Comparison of ENCODE assay signal across 1 cellular context in the genomic region with DNA sequence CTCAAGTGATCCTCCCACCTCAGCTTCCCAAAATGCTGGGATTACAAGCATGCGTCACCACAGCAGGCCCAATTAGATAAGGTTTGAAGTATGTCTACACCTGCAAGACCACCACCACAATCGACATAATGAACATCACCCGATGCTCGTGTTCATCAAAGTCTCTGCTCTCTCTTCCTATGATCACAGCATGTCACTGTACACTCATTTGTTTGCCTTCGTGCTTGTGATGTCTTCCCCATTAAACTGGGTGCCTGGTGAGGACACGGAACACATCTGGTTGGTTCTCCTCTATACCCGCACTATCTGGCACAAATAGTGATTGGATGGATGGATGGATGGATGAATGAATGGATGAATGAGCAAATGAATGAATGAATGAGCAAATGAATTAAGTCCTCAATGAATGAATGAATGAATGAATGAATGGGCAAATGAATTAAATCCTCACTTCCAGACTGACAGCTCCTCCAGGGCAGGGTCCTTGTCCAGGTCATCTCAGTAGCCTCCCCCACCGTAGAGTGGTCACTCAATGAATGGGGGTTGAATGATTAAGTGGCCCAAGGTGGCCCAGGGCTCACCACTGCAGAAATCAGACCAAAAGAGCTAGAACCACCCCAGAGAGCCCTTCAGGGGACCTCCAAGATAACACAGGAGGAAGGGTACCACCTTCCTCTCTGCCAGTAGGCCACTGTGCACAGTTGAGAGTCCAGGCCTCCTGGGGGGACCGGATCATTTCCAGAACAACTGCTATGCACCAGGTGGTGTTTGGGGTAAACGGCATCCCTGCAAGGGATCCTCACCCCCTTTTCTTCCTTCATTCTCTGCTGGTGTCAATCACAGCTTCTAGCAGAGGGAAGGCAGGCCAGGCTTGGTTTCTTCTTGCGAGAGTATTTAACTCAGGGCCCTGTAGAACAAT.
TF ChIP-seq lines count a peak whose summit lies in the region.

No MANE protein-coding gene starts in this region.

TF ChIP-seq in GM12878, 131 proteins besides CTCF, POLR2A, EP300 and RAD21 (continued from another document and continues in another):
- TF ChIP-seq TCF3 (IDR thresholded peaks at IDR 0.05; ENCODE audit: borderline replicate concordance, insufficient read depth, low read depth, low read length) (peak; percentile 32; the same call in 1 of the 2 replicates), NR2C2 (IDR thresholded peaks at IDR 0.05; ENCODE audit: borderline replicate concordance, control insufficient read depth, insufficient read length, low read depth) (no peak), YY1 (IDR thresholded peaks at IDR 0.05; ENCODE audit: low read depth, low read length) (no peak), CBFB (IDR thresholded peaks at IDR 0.05; ENCODE audit: low read depth) (peak; percentile 6; the same call in 1 of the 2 replicates), RELA (IDR thresholded peaks at IDR 0.05; ENCODE audit: borderline replicate concordance, partially characterized antibody) (no peak), SMARCA5 (IDR thresholded peaks at IDR 0.05) (no peak), CREM (IDR thresholded peaks at IDR 0.05; ENCODE audit: low read depth) (peak; percentile 5; the same call in 1 of the 2 replicates), TBL1XR1 (IDR thresholded peaks at IDR 0.05; ENCODE audit: low read depth, low read length) (peak; percentile 62), RAD51 (IDR thresholded peaks at IDR 0.05) (no peak), TCF12 (IDR thresholded peaks at IDR 0.05; ENCODE audit: low read depth, low read length) (peak; percentile 18; the same call in 1 of the 2 replicates), BRCA1 (IDR thresholded peaks at IDR 0.05; ENCODE audit: low read depth, low read length) (no peak), RFX5 (IDR thresholded peaks at IDR 0.05; ENCODE audit: low read depth, low read length) (no peak), SREBF2 (IDR thresholded peaks at IDR 0.05; ENCODE audit: low read length) (no peak), KAT2A (conservative IDR thresholded peaks at IDR 0.05; ENCODE audit: control insufficient read depth, low read depth, low read length) (no peak), SMAD5 (IDR thresholded peaks at IDR 0.05; ENCODE audit: low read depth) (peak; percentile 94), NR2F1 (conservative IDR thresholded peaks at IDR 0.05) (no peak), NFYA (IDR thresholded peaks at IDR 0.05; ENCODE audit: borderline replicate concordance, low read depth, low read length) (no peak), JUND (IDR thresholded peaks at IDR 0.05; ENCODE audit: low read depth, low read length) (no peak), CEBPB (IDR thresholded peaks at IDR 0.05; ENCODE audit: borderline replicate concordance in 1 of 2, low read depth in 2 of 2, low read length in 2 of 2) (no peak), SIN3A (IDR thresholded peaks at IDR 0.05; ENCODE audit: low read depth, low read length) (no peak), HDAC6 (IDR thresholded peaks at IDR 0.05; ENCODE audit: unreplicated experiment) (no peak), FOXK2 (IDR thresholded peaks at IDR 0.05) (no peak), FOXM1 (IDR thresholded peaks at IDR 0.05; ENCODE audit: low read depth, low read length) (no peak), EED (IDR thresholded peaks at IDR 0.05; ENCODE audit: low read depth) (no peak; the same call in 1 of the 2 replicates), TCF7 (IDR thresholded peaks at IDR 0.05; ENCODE audit: borderline replicate concordance) (no peak), MEF2A (IDR thresholded peaks at IDR 0.05; ENCODE audit: insufficient read depth, low read depth, low read length) (0 out of 2 replicates have a peak, but pooled peaks have one; percentile 51), DPF2 (IDR thresholded peaks at IDR 0.05) (no peak), POU2F2 (IDR thresholded peaks at IDR 0.05; ENCODE audit: borderline replicate concordance, low read depth, low read length) (peak; percentile 78), IKZF2 (IDR thresholded peaks at IDR 0.05) (no peak), BCL11A (IDR thresholded peaks at IDR 0.05; ENCODE audit: low read depth, low read length) (peak; percentile 5; the same call in 1 of the 2 replicates), CHD4 (IDR thresholded peaks at IDR 0.05) (no peak), HCFC1 (IDR thresholded peaks at IDR 0.05; ENCODE audit: low read length) (no peak), MYC (IDR thresholded peaks at IDR 0.05; ENCODE audit: insufficient read depth, insufficient read length, insufficient replicate concordance, low read length, severe bottlenecking) (no peak), CBX3 (IDR thresholded peaks at IDR 0.05; ENCODE audit: borderline replicate concordance, low read depth) (no peak), HDAC2 (IDR thresholded peaks at IDR 0.05) (no peak), NRF1 (conservative IDR thresholded peaks at IDR 0.05; ENCODE audit: low read depth, low read length) (no peak), MXI1 (IDR thresholded peaks at IDR 0.05; ENCODE audit: low read depth, low read length) (no peak; the same call in 1 of the 2 replicates)
- TF ChIP-seq, protein P1, sequence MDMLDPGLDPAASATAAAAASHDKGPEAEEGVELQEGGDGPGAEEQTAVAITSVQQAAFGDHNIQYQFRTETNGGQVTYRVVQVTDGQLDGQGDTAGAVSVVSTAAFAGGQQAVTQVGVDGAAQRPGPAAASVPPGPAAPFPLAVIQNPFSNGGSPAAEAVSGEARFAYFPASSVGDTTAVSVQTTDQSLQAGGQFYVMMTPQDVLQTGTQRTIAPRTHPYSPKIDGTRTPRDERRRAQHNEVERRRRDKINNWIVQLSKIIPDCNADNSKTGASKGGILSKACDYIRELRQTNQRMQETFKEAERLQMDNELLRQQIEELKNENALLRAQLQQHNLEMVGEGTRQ (IDR thresholded peaks at IDR 0.05; ENCODE audit: borderline replicate concordance, low read depth, low read length), result no peak; the same call in 1 of the 2 replicates
- TF ChIP-seq, protein P2, sequence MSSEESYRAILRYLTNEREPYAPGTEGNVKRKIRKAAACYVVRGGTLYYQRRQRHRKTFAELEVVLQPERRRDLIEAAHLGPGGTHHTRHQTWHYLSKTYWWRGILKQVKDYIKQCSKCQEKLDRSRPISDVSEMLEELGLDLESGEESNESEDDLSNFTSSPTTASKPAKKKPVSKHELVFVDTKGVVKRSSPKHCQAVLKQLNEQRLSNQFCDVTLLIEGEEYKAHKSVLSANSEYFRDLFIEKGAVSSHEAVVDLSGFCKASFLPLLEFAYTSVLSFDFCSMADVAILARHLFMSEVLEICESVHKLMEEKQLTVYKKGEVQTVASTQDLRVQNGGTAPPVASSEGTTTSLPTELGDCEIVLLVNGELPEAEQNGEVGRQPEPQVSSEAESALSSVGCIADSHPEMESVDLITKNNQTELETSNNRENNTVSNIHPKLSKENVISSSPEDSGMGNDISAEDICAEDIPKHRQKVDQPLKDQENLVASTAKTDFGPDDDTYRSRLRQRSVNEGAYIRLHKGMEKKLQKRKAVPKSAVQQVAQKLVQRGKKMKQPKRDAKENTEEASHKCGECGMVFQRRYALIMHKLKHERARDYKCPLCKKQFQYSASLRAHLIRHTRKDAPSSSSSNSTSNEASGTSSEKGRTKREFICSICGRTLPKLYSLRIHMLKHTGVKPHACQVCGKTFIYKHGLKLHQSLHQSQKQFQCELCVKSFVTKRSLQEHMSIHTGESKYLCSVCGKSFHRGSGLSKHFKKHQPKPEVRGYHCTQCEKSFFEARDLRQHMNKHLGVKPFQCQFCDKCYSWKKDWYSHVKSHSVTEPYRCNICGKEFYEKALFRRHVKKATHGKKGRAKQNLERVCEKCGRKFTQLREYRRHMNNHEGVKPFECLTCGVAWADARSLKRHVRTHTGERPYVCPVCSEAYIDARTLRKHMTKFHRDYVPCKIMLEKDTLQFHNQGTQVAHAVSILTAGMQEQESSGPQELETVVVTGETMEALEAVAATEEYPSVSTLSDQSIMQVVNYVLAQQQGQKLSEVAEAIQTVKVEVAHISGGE (CRISPR knock-in tag; IDR thresholded peaks at IDR 0.05), result peak; percentile 42
- TF ChIP-seq, protein P3, sequence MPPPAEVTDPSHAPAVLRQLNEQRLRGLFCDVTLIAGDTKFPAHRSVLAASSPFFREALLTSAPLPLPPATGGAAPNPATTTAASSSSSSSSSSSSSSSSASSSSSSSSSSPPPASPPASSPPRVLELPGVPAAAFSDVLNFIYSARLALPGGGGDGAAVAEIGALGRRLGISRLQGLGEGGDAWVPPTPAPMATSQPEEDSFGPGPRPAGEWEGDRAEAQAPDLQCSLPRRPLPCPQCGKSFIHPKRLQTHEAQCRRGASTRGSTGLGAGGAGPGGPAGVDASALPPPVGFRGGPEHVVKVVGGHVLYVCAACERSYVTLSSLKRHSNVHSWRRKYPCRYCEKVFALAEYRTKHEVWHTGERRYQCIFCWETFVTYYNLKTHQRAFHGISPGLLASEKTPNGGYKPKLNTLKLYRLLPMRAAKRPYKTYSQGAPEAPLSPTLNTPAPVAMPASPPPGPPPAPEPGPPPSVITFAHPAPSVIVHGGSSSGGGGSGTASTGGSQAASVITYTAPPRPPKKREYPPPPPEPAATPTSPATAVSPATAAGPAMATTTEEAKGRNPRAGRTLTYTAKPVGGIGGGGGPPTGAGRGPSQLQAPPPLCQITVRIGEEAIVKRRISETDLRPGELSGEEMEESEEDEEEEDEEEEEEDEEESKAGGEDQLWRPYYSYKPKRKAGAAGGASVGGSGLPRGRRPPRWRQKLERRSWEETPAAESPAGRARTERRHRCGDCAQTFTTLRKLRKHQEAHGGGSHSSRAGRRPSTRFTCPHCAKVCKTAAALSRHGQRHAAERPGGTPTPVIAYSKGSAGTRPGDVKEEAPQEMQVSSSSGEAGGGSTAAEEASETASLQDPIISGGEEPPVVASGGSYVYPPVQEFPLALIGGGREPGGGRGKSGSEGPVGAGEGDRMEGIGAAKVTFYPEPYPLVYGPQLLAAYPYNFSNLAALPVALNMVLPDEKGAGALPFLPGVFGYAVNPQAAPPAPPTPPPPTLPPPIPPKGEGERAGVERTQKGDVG (CRISPR knock-in tag; IDR thresholded peaks at IDR 0.05), result peak; percentile 63; the same call in 1 of the 2 replicates
- TF ChIP-seq, protein P4, sequence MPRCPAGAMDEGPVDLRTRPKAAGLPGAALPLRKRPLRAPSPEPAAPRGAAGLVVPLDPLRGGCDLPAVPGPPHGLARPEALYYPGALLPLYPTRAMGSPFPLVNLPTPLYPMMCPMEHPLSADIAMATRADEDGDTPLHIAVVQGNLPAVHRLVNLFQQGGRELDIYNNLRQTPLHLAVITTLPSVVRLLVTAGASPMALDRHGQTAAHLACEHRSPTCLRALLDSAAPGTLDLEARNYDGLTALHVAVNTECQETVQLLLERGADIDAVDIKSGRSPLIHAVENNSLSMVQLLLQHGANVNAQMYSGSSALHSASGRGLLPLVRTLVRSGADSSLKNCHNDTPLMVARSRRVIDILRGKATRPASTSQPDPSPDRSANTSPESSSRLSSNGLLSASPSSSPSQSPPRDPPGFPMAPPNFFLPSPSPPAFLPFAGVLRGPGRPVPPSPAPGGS (IDR thresholded peaks at IDR 0.05; ENCODE audit: borderline replicate concordance, insufficient read depth, low read depth, low read length, poor library complexity, severe bottlenecking), result peak; percentile 25
- TF ChIP-seq, protein P5, sequence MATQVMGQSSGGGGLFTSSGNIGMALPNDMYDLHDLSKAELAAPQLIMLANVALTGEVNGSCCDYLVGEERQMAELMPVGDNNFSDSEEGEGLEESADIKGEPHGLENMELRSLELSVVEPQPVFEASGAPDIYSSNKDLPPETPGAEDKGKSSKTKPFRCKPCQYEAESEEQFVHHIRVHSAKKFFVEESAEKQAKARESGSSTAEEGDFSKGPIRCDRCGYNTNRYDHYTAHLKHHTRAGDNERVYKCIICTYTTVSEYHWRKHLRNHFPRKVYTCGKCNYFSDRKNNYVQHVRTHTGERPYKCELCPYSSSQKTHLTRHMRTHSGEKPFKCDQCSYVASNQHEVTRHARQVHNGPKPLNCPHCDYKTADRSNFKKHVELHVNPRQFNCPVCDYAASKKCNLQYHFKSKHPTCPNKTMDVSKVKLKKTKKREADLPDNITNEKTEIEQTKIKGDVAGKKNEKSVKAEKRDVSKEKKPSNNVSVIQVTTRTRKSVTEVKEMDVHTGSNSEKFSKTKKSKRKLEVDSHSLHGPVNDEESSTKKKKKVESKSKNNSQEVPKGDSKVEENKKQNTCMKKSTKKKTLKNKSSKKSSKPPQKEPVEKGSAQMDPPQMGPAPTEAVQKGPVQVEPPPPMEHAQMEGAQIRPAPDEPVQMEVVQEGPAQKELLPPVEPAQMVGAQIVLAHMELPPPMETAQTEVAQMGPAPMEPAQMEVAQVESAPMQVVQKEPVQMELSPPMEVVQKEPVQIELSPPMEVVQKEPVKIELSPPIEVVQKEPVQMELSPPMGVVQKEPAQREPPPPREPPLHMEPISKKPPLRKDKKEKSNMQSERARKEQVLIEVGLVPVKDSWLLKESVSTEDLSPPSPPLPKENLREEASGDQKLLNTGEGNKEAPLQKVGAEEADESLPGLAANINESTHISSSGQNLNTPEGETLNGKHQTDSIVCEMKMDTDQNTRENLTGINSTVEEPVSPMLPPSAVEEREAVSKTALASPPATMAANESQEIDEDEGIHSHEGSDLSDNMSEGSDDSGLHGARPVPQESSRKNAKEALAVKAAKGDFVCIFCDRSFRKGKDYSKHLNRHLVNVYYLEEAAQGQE (IDR thresholded peaks at IDR 0.05; ENCODE audit: low read depth, low read length), result 0 out of 2 replicates have a peak, but pooled peaks have one; percentile 31
- TF ChIP-seq, protein P6, sequence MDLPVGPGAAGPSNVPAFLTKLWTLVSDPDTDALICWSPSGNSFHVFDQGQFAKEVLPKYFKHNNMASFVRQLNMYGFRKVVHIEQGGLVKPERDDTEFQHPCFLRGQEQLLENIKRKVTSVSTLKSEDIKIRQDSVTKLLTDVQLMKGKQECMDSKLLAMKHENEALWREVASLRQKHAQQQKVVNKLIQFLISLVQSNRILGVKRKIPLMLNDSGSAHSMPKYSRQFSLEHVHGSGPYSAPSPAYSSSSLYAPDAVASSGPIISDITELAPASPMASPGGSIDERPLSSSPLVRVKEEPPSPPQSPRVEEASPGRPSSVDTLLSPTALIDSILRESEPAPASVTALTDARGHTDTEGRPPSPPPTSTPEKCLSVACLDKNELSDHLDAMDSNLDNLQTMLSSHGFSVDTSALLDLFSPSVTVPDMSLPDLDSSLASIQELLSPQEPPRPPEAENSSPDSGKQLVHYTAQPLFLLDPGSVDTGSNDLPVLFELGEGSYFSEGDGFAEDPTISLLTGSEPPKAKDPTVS (IDR thresholded peaks at IDR 0.05; ENCODE audit: low read depth, low read length), result no peak
- TF ChIP-seq, protein P7, sequence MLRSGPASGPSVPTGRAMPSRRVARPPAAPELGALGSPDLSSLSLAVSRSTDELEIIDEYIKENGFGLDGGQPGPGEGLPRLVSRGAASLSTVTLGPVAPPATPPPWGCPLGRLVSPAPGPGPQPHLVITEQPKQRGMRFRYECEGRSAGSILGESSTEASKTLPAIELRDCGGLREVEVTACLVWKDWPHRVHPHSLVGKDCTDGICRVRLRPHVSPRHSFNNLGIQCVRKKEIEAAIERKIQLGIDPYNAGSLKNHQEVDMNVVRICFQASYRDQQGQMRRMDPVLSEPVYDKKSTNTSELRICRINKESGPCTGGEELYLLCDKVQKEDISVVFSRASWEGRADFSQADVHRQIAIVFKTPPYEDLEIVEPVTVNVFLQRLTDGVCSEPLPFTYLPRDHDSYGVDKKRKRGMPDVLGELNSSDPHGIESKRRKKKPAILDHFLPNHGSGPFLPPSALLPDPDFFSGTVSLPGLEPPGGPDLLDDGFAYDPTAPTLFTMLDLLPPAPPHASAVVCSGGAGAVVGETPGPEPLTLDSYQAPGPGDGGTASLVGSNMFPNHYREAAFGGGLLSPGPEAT (IDR thresholded peaks at IDR 0.05; ENCODE audit: low read depth), result no peak
